19 cellular contexts compared by ENCODE assay signal in the genomic region with DNA sequence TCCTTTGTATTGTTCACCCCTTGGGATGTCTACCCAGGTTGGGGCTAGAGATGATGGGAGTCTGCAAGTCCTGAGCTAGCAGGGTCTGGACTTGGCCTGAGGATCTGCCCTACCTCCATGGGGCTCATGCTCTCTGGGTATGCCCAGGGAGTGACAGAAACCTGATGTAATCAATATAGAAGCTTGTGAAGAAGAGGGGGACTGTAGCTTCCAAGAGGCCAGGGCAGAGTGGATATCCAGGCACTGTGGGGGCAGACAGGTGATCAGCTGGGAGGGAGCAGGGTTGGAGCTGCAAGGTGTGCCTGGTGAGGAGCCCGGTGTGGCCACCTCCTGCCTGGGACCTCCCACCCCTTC.
DNase-seq lines count a peak whose midpoint lies in the region; ATAC-seq and TF ChIP-seq lines count a peak whose summit lies in the region.
"Had no signal": no experiment of that assay in that cellular context is flagged by ENCODE, and none has a peak within 500 bp of the region (broad histone marks: within the 10 kb centered on the region; RNA-seq: fewer than 3 reads in every experiment).

No MANE protein-coding gene starts in this region.

- no CpG with 5 or more reads among the region's 1 CpG for WGBS in H9 (ENCODE audit: extremely low coverage, insufficient read length, low lambda C conversion rate)
- 100% methylated on average over 1 of the region's 1 CpG for WGBS in mesenchymal stem cell

- H3K9me3 ChIP-seq in H9 (ENCODE audit: control insufficient read depth, low read depth, low read length), result no peaks in the 10 kb centered on the region
- H3K9me3 ChIP-seq in mesenchymal stem cell (ENCODE audit: control insufficient read depth, low read length), result no peaks in the 10 kb centered on the region
- H3K9me3 ChIP-seq: MG63 had no signal

- H2BK120ac ChIP-seq in H9 (ENCODE audit: low read depth, low read length, poor library complexity, severe bottlenecking), result no peak overlapping the region
- no peak overlapping the region for H2BK120ac ChIP-seq in mesenchymal stem cell (ENCODE audit: low read depth, low read length)

- H2AK5ac ChIP-seq in H9 (ENCODE audit: insufficient read length, low read length), result no peak overlapping the region
- H2AK5ac ChIP-seq in mesenchymal stem cell (ENCODE audit: low read length, severe bottlenecking), result peak overlapping the region; percentile 85

- peaks cover 11 to 35% of the 10 kb centered on the region in 2 experiments for H3K36me3 ChIP-seq in mesenchymal stem cell (ENCODE audit: control insufficient read depth in 1 of 2, insufficient read depth in 2 of 2, low read depth in 1 of 2, low read length in 2 of 2)
- H3K36me3 ChIP-seq: MG63 had no signal

- TF ChIP-seq CTCF in H9 (conservative IDR thresholded peaks at IDR 0.05), result no peak

- H3K9ac ChIP-seq in H9 (ENCODE audit: extremely low read depth, insufficient read length, low read length), result no peak overlapping the region
- no peak overlapping the region for H3K9ac ChIP-seq in mesenchymal stem cell (ENCODE audit: low read length)

- no peaks in the 10 kb centered on the region for H3K36me3 Mint-ChIP-seq in activated CD8-positive, alpha-beta memory T cell treated with anti-CD3 and anti-CD28 coated beads, Interleukin-2, amount 10 ng/mL, durations not matched to agents 7 days and 5 days
- H3K36me3 Mint-ChIP-seq in H9 (ENCODE audit: insufficient read depth in 1 of 3, low read depth in 3 of 3), result peaks cover 0 to 2% (median 0%) of the 10 kb centered on the region in 3 experiments; a peak in 1 of 7 replicates
- no peaks in the 10 kb centered on the region for H3K36me3 Mint-ChIP-seq in activated T-helper 1 cell treated with anti-CD3 and anti-CD28 coated beads, Interleukin-12 subunit alpha, Interleukin-12 subunit beta, Interleukin-2, Interleukin-4 antibody, amounts not matched to agents 30 ng/mL and 10 ng/mL and 1 ng/mL, durations not matched to agents 14 hours and 24 hours and 36 hours (ENCODE audit: low read depth)
- H3K36me3 Mint-ChIP-seq: CD8-positive, alpha-beta memory T cell had no signal

- H3K56ac ChIP-seq in H9 (ENCODE audit: insufficient read length, low read depth, low read length), result no peak overlapping the region

- H3K4me1 ChIP-seq in H9 (ENCODE audit: insufficient read depth, low read length), result no peaks in the 10 kb centered on the region
- peaks cover 29% of the 10 kb centered on the region for H3K4me1 ChIP-seq in mesenchymal stem cell (ENCODE audit: control insufficient read depth, insufficient read depth, low read depth, low read length)

- H2AFZ ChIP-seq in H9 (ENCODE audit: low read length) (no peak overlapping the region), mesenchymal stem cell (ENCODE audit: low read depth, low read length) (no peak overlapping the region)

- no peaks in the 10 kb centered on the region for H3K27me3 ChIP-seq in H9 (ENCODE audit: insufficient read depth, low read length)
- H3K27me3 ChIP-seq in mesenchymal stem cell (ENCODE audit: control insufficient read depth in 1 of 2, insufficient read depth in 1 of 2, low read length in 2 of 2), result no peaks in the 10 kb centered on the region
- H3K27me3 ChIP-seq: MG63 had no signal

- in situ Hi-C loops in KBM-7 (cut with MboI; ENCODE audit: low pct_unique_long_range_greater_than_20kb, low sequenced_read_pairs), result no loop called here

- ATAC-seq in activated CD8-positive, alpha-beta memory T cell treated with anti-CD3 and anti-CD28 coated beads, Interleukin-2, amount 10 ng/mL, durations not matched to agents 7 days and 5 days, result peak; percentile 50
- ATAC-seq in GM21390 (IDR thresholded peaks at IDR 0.05; ENCODE audit: unreplicated experiment), result no peak

- H4K20me1 ChIP-seq in H9 (ENCODE audit: control insufficient read depth, insufficient read depth, insufficient read length), result no peaks in the 10 kb centered on the region

- no peaks in the 10 kb centered on the region for H3K27me3 Mint-ChIP-seq in activated CD8-positive, alpha-beta memory T cell treated with anti-CD3 and anti-CD28 coated beads, Interleukin-2, amount 10 ng/mL, durations not matched to agents 7 days and 5 days
- no peaks in the 10 kb centered on the region for H3K27me3 Mint-ChIP-seq in H9 (ENCODE audit: low read depth)
- H3K27me3 Mint-ChIP-seq in activated T-helper 1 cell treated with anti-CD3 and anti-CD28 coated beads, Interleukin-12 subunit alpha, Interleukin-12 subunit beta, Interleukin-2, Interleukin-4 antibody, amounts not matched to agents 30 ng/mL and 10 ng/mL and 1 ng/mL, durations not matched to agents 14 hours and 24 hours and 36 hours (ENCODE audit: insufficient read depth), result peaks cover 2% of the 10 kb centered on the region

- no peak overlapping the region for H3K18ac ChIP-seq in H9 (ENCODE audit: insufficient read length, low read depth, low read length)
- peak overlapping the region in 1 of 2 experiments; percentile 14 for H3K18ac ChIP-seq in mesenchymal stem cell (ENCODE audit: low read depth in 1 of 2, low read length in 2 of 2)

- H3K14ac ChIP-seq in H9 (ENCODE audit: insufficient read depth, low read length) (peak overlapping the region; percentile 50), mesenchymal stem cell (ENCODE audit: low read length in 2 of 2) (no peak overlapping the region)

- H4K8ac ChIP-seq in H9 (replicated peaks; ENCODE audit: insufficient read length, low read depth, low read length), result no peak overlapping the region
- no peak overlapping the region for H4K8ac ChIP-seq in mesenchymal stem cell (ENCODE audit: low read length)

- no peak overlapping the region for H3K4me2 ChIP-seq in H9 (ENCODE audit: insufficient read depth, insufficient read length, low read length)
- H3K4me2 ChIP-seq in mesenchymal stem cell (ENCODE audit: low read length, poor library complexity, severe bottlenecking), result no peak overlapping the region

- H2BK12ac ChIP-seq in H9 (ENCODE audit: insufficient read length, low read depth, low read length) (no peak overlapping the region), mesenchymal stem cell (ENCODE audit: low read length in 2 of 2) (peak overlapping the region in 1 of 2 experiments; percentile 31)

- DNase-seq in activated CD8-positive, alpha-beta memory T cell treated with anti-CD3 and anti-CD28 coated beads, Interleukin-2, amount 10 ng/mL, durations not matched to agents 7 days and 5 days, result peak; percentile 47
- DNase-seq in activated CD8-positive, alpha-beta memory T cell treated with anti-CD3 and anti-CD28 coated beads, Interleukin-2, amount 50 U/mL, for 4 hours, result no peak
- no peak for DNase-seq in H9
- no peak for DNase-seq in activated T-helper 1 cell treated with anti-CD3 and anti-CD28 coated beads, Interleukin-12 subunit alpha, Interleukin-12 subunit beta, Interleukin-2, Interleukin-4 antibody, amounts not matched to agents 30 ng/mL and 10 ng/mL and 1 ng/mL, durations not matched to agents 14 hours and 24 hours and 36 hours (ENCODE audit: low spot score)
- no peak for DNase-seq in mesenchymal stem cell
- DNase-seq in KBM-7, result no peak
- no peak for DNase-seq in epidermal melanocyte (ENCODE audit: insufficient read length, low spot score)
- DNase-seq: CD8-positive, alpha-beta memory T cell; DMS53; GDM1; MG63; NCI-H1048; NCI-H1417 treated with DMSO at 0.1 percent for 48 hours; NCI-H187; NCI-H446; NCI-H526; OCI-M1 had no signal

- no peak overlapping the region for H3K4me3 Mint-ChIP-seq in activated CD8-positive, alpha-beta memory T cell treated with anti-CD3 and anti-CD28 coated beads, Interleukin-2, amount 10 ng/mL, durations not matched to agents 7 days and 5 days
- no peak overlapping the region for H3K4me3 Mint-ChIP-seq in H9
- no peak overlapping the region for H3K4me3 Mint-ChIP-seq in activated T-helper 1 cell treated with anti-CD3 and anti-CD28 coated beads, Interleukin-12 subunit alpha, Interleukin-12 subunit beta, Interleukin-2, Interleukin-4 antibody, amounts not matched to agents 30 ng/mL and 10 ng/mL and 1 ng/mL, durations not matched to agents 14 hours and 24 hours and 36 hours
- H3K4me3 Mint-ChIP-seq: CD8-positive, alpha-beta memory T cell had no signal

- H3K4me3 ChIP-seq in mesenchymal stem cell (ENCODE audit: insufficient read depth in 1 of 2, low read depth in 1 of 2, low read length in 2 of 2), result no peak overlapping the region
- H3K4me3 ChIP-seq: MG63 had no signal

- no peak overlapping the region for H4K91ac ChIP-seq in H9 (ENCODE audit: insufficient read length, low read depth, low read length)
- no peak overlapping the region for H4K91ac ChIP-seq in mesenchymal stem cell (ENCODE audit: low read length)

- no peaks in the 10 kb centered on the region for H3K9me3 Mint-ChIP-seq in activated CD8-positive, alpha-beta memory T cell treated with anti-CD3 and anti-CD28 coated beads, Interleukin-2, amount 10 ng/mL, durations not matched to agents 7 days and 5 days (ENCODE audit: low read depth)
- H3K9me3 Mint-ChIP-seq in H9, result no peaks in the 10 kb centered on the region
- no peaks in the 10 kb centered on the region for H3K9me3 Mint-ChIP-seq in activated T-helper 1 cell treated with anti-CD3 and anti-CD28 coated beads, Interleukin-12 subunit alpha, Interleukin-12 subunit beta, Interleukin-2, Interleukin-4 antibody, amounts not matched to agents 30 ng/mL and 10 ng/mL and 1 ng/mL, durations not matched to agents 14 hours and 24 hours and 36 hours
- H3K9me3 Mint-ChIP-seq: CD8-positive, alpha-beta memory T cell had no signal

- H2BK20ac ChIP-seq in H9 (ENCODE audit: low read depth, low read length, poor library complexity, severe bottlenecking), result no peak overlapping the region

- no peak overlapping the region for H2BK15ac ChIP-seq in H9 (ENCODE audit: low read depth, low read length)
- no peak overlapping the region for H2BK15ac ChIP-seq in mesenchymal stem cell (ENCODE audit: low read depth, poor library complexity, severe bottlenecking)

- H3K23ac ChIP-seq in H9 (ENCODE audit: insufficient read length, low read depth, low read length) (no peak overlapping the region), mesenchymal stem cell (ENCODE audit: low read length in 2 of 2) (no peak overlapping the region)

- peaks cover 68% of the 10 kb centered on the region for H3K4me1 Mint-ChIP-seq in activated CD8-positive, alpha-beta memory T cell treated with anti-CD3 and anti-CD28 coated beads, Interleukin-2, amount 10 ng/mL, durations not matched to agents 7 days and 5 days
- H3K4me1 Mint-ChIP-seq in H9, result no peaks in the 10 kb centered on the region
- peaks cover 15% of the 10 kb centered on the region for H3K4me1 Mint-ChIP-seq in activated T-helper 1 cell treated with anti-CD3 and anti-CD28 coated beads, Interleukin-12 subunit alpha, Interleukin-12 subunit beta, Interleukin-2, Interleukin-4 antibody, amounts not matched to agents 30 ng/mL and 10 ng/mL and 1 ng/mL, durations not matched to agents 14 hours and 24 hours and 36 hours (ENCODE audit: low read depth)
- H3K4me1 Mint-ChIP-seq: CD8-positive, alpha-beta memory T cell had no signal

- no peak overlapping the region for H4K5ac ChIP-seq in H9 (ENCODE audit: insufficient read length, low read depth, low read length)

- no peaks in the 10 kb centered on the region for H3K79me2 ChIP-seq in H9 (ENCODE audit: insufficient read depth, low read length)

- H3T11ph ChIP-seq in H9 (ENCODE audit: low read length), result no peak overlapping the region

- intact Hi-C loops in activated T-helper 1 cell treated with anti-CD3 and anti-CD28 coated beads, Interleukin-12 subunit alpha, Interleukin-12 subunit beta, Interleukin-2, Interleukin-4 antibody, amounts not matched to agents 30 ng/mL and 10 ng/mL and 1 ng/mL, durations not matched to agents 14 hours and 24 hours and 36 hours (cut with micrococcal nuclease), result no loop called here

- H3K79me1 ChIP-seq in H9 (ENCODE audit: insufficient read depth, low read depth, low read length, poor library complexity, severe bottlenecking) (no peaks in the 10 kb centered on the region), mesenchymal stem cell (replicated peaks; ENCODE audit: low read length, poor library complexity, severe bottlenecking) (peaks cover 29% of the 10 kb centered on the region)

- H2BK5ac ChIP-seq in H9 (ENCODE audit: insufficient read length, low read length), result no peak overlapping the region
- peak overlapping the region; percentile 76 for H2BK5ac ChIP-seq in mesenchymal stem cell (ENCODE audit: low read depth, low read length, poor library complexity, severe bottlenecking)

- CTCF ChIA-PET in activated CD8-positive, alpha-beta memory T cell treated with anti-CD3 and anti-CD28 coated beads, Interleukin-2, amount 10 ng/mL, durations not matched to agents 7 days and 5 days (lab: Charles Lee), result interaction anchor here (0.8 to 1.7 kb wide), 6 partner anchors 7 to 82 kb away, joined by 3 to 5 read pairs (median 4); no protein-coding TSS in a partner anchor

- H3K27ac Mint-ChIP-seq in activated CD8-positive, alpha-beta memory T cell treated with anti-CD3 and anti-CD28 coated beads, Interleukin-2, amount 10 ng/mL, durations not matched to agents 7 days and 5 days, result peak overlapping the region; percentile 71
- no peak overlapping the region for H3K27ac Mint-ChIP-seq in H9
- H3K27ac Mint-ChIP-seq in activated T-helper 1 cell treated with anti-CD3 and anti-CD28 coated beads, Interleukin-12 subunit alpha, Interleukin-12 subunit beta, Interleukin-2, Interleukin-4 antibody, amounts not matched to agents 30 ng/mL and 10 ng/mL and 1 ng/mL, durations not matched to agents 14 hours and 24 hours and 36 hours, result peak overlapping the region; percentile 26

- no peak overlapping the region for H3K4ac ChIP-seq in H9 (ENCODE audit: low read depth, low read length)
- H3K4ac ChIP-seq in mesenchymal stem cell (ENCODE audit: low read depth in 1 of 2, low read length in 2 of 2), result peak overlapping the region in 1 of 2 experiments; percentile 12

- H3K27ac ChIP-seq in H9 (ENCODE audit: insufficient read length, low read depth, low read length) (no peak overlapping the region), mesenchymal stem cell (ENCODE audit: low read length, poor library complexity, severe bottlenecking) (peak overlapping the region; percentile 71)
- H3K27ac ChIP-seq: C4-2B had no signal

- no peaks in the 10 kb centered on the region for H3K23me2 ChIP-seq in H9 (ENCODE audit: insufficient read length, low read depth, low read length, poor library complexity, severe bottlenecking)

Comparison
In these comparisons a context has a peak if more than half of its experiments do, and no peak if none do; other contexts are left out.
1. H3K27ac Mint-ChIP-seq: peak in activated CD8-positive, alpha-beta memory T cell treated with anti-CD3 and anti-CD28 coated beads, Interleukin-2, amount 10 ng/mL, durations not matched to agents 7 days and 5 days (single experiment) and activated T-helper 1 cell treated with anti-CD3 and anti-CD28 coated beads, Interleukin-12 subunit alpha, Interleukin-12 subunit beta, Interleukin-2, Interleukin-4 antibody, amounts not matched to agents 30 ng/mL and 10 ng/mL and 1 ng/mL, durations not matched to agents 14 hours and 24 hours and 36 hours (single experiment); none in H9 (0 of 3).